ENCODE assay signal across 1 cellular context in the genomic region with DNA sequence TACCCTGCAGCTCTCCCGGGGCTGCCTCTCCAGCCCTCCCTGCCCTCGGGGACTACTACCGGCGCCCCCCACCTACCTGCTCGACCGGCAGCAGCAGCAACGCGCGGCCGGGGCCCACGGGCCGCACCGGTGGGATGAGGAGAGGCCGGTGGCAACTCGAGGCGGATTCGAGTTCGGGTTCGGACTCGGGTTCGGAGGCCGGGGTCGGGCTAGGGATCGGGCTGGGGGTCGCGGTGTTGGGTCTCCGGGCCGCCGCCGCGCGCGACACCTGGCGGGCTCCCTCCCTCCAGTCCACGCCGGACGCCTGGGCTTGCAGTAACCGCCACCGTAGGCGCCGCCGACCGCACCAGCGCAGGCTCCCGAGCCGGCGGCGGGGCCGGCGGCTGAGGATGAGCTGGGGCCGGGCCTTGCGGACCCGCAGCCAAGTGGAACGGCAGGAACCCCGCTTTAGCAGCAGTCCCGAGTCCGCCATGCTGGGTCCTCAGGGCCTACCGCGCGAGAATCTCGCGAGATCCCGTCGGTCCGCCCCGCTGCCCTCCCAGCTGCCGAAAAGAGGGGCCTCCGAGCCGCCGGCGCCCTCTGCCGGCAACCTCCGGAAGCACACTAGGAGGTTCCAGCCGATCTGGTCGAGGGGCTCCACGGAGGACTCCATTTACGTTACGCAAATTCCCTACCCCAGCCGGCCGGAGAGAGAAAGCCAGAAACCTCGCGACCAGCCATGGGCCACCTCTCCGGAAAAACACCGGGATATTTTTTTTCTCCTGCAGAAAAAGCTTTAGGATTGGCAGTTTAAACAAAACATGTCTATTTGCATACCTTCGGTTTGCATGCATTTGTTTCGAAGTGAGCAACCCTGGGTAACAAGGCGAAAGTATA.
TF ChIP-seq lines count a peak whose summit lies in the region.

Gene NOL9 (minus strand): TSS at position 483 of the 876 bp plus-strand sequence. CDS start 11 bp downstream, at position 472.

TF ChIP-seq in HepG2, 621 proteins besides CTCF, POLR2A, EP300 and RAD21 (continued from another document and continues in another):
- TF ChIP-seq, protein P1, sequence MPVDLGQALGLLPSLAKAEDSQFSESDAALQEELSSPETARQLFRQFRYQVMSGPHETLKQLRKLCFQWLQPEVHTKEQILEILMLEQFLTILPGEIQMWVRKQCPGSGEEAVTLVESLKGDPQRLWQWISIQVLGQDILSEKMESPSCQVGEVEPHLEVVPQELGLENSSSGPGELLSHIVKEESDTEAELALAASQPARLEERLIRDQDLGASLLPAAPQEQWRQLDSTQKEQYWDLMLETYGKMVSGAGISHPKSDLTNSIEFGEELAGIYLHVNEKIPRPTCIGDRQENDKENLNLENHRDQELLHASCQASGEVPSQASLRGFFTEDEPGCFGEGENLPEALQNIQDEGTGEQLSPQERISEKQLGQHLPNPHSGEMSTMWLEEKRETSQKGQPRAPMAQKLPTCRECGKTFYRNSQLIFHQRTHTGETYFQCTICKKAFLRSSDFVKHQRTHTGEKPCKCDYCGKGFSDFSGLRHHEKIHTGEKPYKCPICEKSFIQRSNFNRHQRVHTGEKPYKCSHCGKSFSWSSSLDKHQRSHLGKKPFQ (CRISPR knock-in tag; IDR thresholded peaks at IDR 0.05; ENCODE audit: insufficient replicate concordance) = no peak
- no peak for TF ChIP-seq ZNF33A (CRISPR knock-in tag; IDR thresholded peaks at IDR 0.05; ENCODE audit: borderline replicate concordance)
- TF ChIP-seq TRIM22 (IDR thresholded peaks at IDR 0.05) = no peak
- peak; percentile 55 for TF ChIP-seq FOXP4 (CRISPR knock-in tag; IDR thresholded peaks at IDR 0.05)
- TF ChIP-seq DR1 (CRISPR knock-in tag; IDR thresholded peaks at IDR 0.05) = peak; percentile 72
- TF ChIP-seq, protein P2, sequence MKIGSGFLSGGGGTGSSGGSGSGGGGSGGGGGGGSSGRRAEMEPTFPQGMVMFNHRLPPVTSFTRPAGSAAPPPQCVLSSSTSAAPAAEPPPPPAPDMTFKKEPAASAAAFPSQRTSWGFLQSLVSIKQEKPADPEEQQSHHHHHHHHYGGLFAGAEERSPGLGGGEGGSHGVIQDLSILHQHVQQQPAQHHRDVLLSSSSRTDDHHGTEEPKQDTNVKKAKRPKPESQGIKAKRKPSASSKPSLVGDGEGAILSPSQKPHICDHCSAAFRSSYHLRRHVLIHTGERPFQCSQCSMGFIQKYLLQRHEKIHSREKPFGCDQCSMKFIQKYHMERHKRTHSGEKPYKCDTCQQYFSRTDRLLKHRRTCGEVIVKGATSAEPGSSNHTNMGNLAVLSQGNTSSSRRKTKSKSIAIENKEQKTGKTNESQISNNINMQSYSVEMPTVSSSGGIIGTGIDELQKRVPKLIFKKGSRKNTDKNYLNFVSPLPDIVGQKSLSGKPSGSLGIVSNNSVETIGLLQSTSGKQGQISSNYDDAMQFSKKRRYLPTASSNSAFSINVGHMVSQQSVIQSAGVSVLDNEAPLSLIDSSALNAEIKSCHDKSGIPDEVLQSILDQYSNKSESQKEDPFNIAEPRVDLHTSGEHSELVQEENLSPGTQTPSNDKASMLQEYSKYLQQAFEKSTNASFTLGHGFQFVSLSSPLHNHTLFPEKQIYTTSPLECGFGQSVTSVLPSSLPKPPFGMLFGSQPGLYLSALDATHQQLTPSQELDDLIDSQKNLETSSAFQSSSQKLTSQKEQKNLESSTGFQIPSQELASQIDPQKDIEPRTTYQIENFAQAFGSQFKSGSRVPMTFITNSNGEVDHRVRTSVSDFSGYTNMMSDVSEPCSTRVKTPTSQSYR (CRISPR knock-in tag; IDR thresholded peaks at IDR 0.05; ENCODE audit: borderline replicate concordance) = no peak; the same call in 1 of the 2 replicates
- TF ChIP-seq KDM4B (CRISPR knock-in tag; IDR thresholded peaks at IDR 0.05) = 0 out of 2 replicates have a peak, but pooled peaks have one; percentile 65
- peak; percentile 78 for TF ChIP-seq ZNF503 (CRISPR knock-in tag; IDR thresholded peaks at IDR 0.05)
- peak; percentile 58; the same call in 1 of the 2 replicates for TF ChIP-seq ZNF749 (CRISPR knock-in tag; IDR thresholded peaks at IDR 0.05; ENCODE audit: borderline replicate concordance)
- TF ChIP-seq GATAD2A (CRISPR knock-in tag; IDR thresholded peaks at IDR 0.05) = peak; percentile 55
- TF ChIP-seq ATM (IDR thresholded peaks at IDR 0.05; ENCODE audit: borderline replicate concordance) = no peak
- TF ChIP-seq ESRRA (CRISPR knock-in tag; IDR thresholded peaks at IDR 0.05; ENCODE audit: low read depth) = no peak
- 0 out of 2 replicates have a peak, but pooled peaks have one; percentile 19 for TF ChIP-seq ZBTB2 (CRISPR knock-in tag; IDR thresholded peaks at IDR 0.05; ENCODE audit: low read depth)
- peak; percentile 55; the same call in 1 of the 2 replicates for TF ChIP-seq HNF1B (CRISPR knock-in tag; IDR thresholded peaks at IDR 0.05)
- peak; percentile 86 for TF ChIP-seq ZNF275 (CRISPR knock-in tag; IDR thresholded peaks at IDR 0.05; ENCODE audit: borderline replicate concordance)
- TF ChIP-seq ZFP90 (CRISPR knock-in tag; IDR thresholded peaks at IDR 0.05; ENCODE audit: borderline replicate concordance) = peak; percentile 77
- peak; percentile 91 for TF ChIP-seq MXI1 (IDR thresholded peaks at IDR 0.05; ENCODE audit: borderline replicate concordance, low read depth, low read length)
- peak; percentile 96 for TF ChIP-seq POGZ (CRISPR knock-in tag; IDR thresholded peaks at IDR 0.05)
- TF ChIP-seq ZMAT3 (CRISPR knock-in tag; conservative IDR thresholded peaks at IDR 0.05) = peak; percentile 37; the same call in 1 of the 2 replicates
- no peak for TF ChIP-seq NONO (IDR thresholded peaks at IDR 0.05)
- peak; percentile 74; the same call in 1 of the 2 replicates for TF ChIP-seq NONO (CRISPR knock-in tag; conservative IDR thresholded peaks at IDR 0.05)
- peak; percentile 64; the same call in 1 of the 2 replicates for TF ChIP-seq ZBTB33 (CRISPR knock-in tag; IDR thresholded peaks at IDR 0.05)
- TF ChIP-seq ZNF770 (CRISPR knock-in tag; IDR thresholded peaks at IDR 0.05) = peak; percentile 37; the same call in 1 of the 2 replicates
- no peak for TF ChIP-seq PAF1 (CRISPR knock-in tag; IDR thresholded peaks at IDR 0.05)
- TF ChIP-seq ZNF556 (CRISPR knock-in tag; IDR thresholded peaks at IDR 0.05; ENCODE audit: borderline replicate concordance) = peak; percentile 84
- no peak for TF ChIP-seq PRPF4 (IDR thresholded peaks at IDR 0.05; ENCODE audit: low read depth, low read length, poor library complexity, severe bottlenecking)
